1 cellular context compared by ENCODE assay signal in genomic region chr17:29146369-29146972, GRCh38.
TF ChIP-seq lines count a peak whose summit lies in the region.

No MANE protein-coding gene starts in this region.

TF ChIP-seq in H1, 55 proteins besides CTCF, POLR2A, EP300 and RAD21:
- TF ChIP-seq SP4 (IDR thresholded peaks at IDR 0.05; ENCODE audit: low read length) (no peak), USF2 (IDR thresholded peaks at IDR 0.05; ENCODE audit: low read length) (0 out of 2 replicates have a peak, but pooled peaks have one; percentile 17)
